ENCODE assay signal across 8 cellular contexts in the genomic region with DNA sequence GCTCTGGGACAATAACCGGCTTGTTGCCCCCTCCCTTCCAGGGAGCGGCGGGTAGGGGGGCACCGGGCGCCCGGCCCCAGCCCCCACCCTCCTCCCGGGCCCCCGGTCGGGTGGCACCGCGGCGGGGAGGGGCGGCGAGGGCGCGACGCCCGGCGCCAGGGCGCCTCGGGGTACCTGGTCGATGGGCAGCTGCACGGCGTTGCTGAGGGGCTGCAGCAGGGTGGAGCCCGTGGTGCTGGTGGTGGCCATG. TPM values are rescaled to one million over a fixed set of nuclear protein-coding genes. Genes with fewer than 3 reads are reported as not detected.
A peak's percentile ranks its signal among the peaks of the same experiment; 100 is the strongest.
DNase-seq lines count a peak whose midpoint lies in the region; ATAC-seq, FAIRE-seq and TF ChIP-seq lines count a peak whose summit lies in the region.

No MANE protein-coding gene starts in this region.

- H4K20me1 ChIP-seq in GM12878 (ENCODE audit: control insufficient read depth, insufficient read depth) (no peaks in the 10 kb centered on the region), HepG2 (ENCODE audit: insufficient read depth, low read length) (no peaks in the 10 kb centered on the region)

- H2AFZ ChIP-seq in GM12878 (ENCODE audit: control insufficient read depth, low read depth, low read length) (peak overlapping the region; percentile 48), HepG2 (ENCODE audit: low read length) (no peak overlapping the region)

- H3K27me3 ChIP-seq in GM12878 (replicated peaks in 1 of 2; ENCODE audit: control insufficient read depth in 2 of 2, insufficient read depth in 2 of 2, low read length in 1 of 2) (no peaks in the 10 kb centered on the region; a peak in 1 of 4 replicates), HepG2 (ENCODE audit: control insufficient read depth in 1 of 2, insufficient read depth in 2 of 2, low read length in 2 of 2) (peaks cover 0 to 42% of the 10 kb centered on the region in 2 experiments; a peak in 4 of 5 replicates), suprapubic skin (no peaks in the 10 kb centered on the region)

- RAD21 ChIA-PET in GM12878 (lab: Charles Lee; ENCODE audit: unreplicated experiment) = interaction anchor here (1.1 to 4.3 kb wide), 4 partner anchors 15 to 96 kb away, joined by 3 to 19 read pairs (median 14); no protein-coding TSS in a partner anchor

- H3K9ac ChIP-seq in GM12878 (ENCODE audit: control insufficient read depth, insufficient read depth, low read length) = peak overlapping the region; percentile 7; the same call in 1 of the 2 replicates
- no peak overlapping the region for H3K9ac ChIP-seq in HepG2 (ENCODE audit: insufficient read depth, low read depth, low read length)

- CTCF ChIA-PET in GM12878 (lab: Yijun Ruan, JAX) = interaction anchor here (0.6 kb wide), 1 partner anchor 19 kb away, joined by 3 read pairs; no protein-coding TSS in a partner anchor
- CTCF ChIA-PET in HepG2 (lab: Yijun Ruan, JAX; ENCODE audit: low intra/inter-chr PET ratio, low total read pairs) = no interaction called here

- BruUV-seq in GM12878 (replicated peaks; lab: Mats Ljungman, UMichigan) (no TSS peak), HepG2 (replicated peaks; lab: Mats Ljungman, UMichigan) (no TSS peak)

- TF ChIP-seq CTCF in GM12878 (IDR thresholded peaks at IDR 0.05 in 2 of 3, conservative IDR thresholded peaks at IDR 0.05 in 1 of 3; ENCODE audit: control insufficient read depth in 2 of 3, extremely low read depth in 1 of 3, insufficient read depth in 1 of 3, low read depth in 3 of 3, low read length in 3 of 3) (no peak), HepG2 (CRISPR knock-in tag; IDR thresholded peaks at IDR 0.05) (no peak), suprapubic skin (IDR thresholded peaks at IDR 0.05) (no peak)

- H3K27ac ChIP-seq in GM12878 (ENCODE audit: control insufficient read depth, insufficient read depth) (no peak overlapping the region), HepG2 (ENCODE audit: extremely low read length, insufficient read depth, low read length) (no peak overlapping the region), suprapubic skin (peak overlapping the region; percentile 76)

- no peak for DNase-seq in GM12878 (ENCODE audit: low read depth, low spot score)
- DNase-seq in HepG2 (ENCODE audit: low spot score) = no peak
- DNase-seq in suprapubic skin (ENCODE audit: low spot score in 2 of 2) = no peak
- DNase-seq in GM12892 (ENCODE audit: insufficient read length) = no peak
- DNase-seq in SIG-M5 treated with dmso at 0.1 percent for 504 hours (lab: John Stamatoyannopoulos, UW; ENCODE audit: unreplicated experiment) = no peak
- DNase-seq in cerebellar nuclear complex (lab: John Stamatoyannopoulos, UW) = no peak
- no peak for DNase-seq in OCI-M2 (lab: John Stamatoyannopoulos, UW; ENCODE audit: unreplicated experiment)

- peak overlapping the region; percentile 71 for H3K4me3 ChIP-seq in GM12878
- peak overlapping the region in 1 of 3 experiments; percentile 49; a peak in 1 of 6 replicates for H3K4me3 ChIP-seq in HepG2 (replicated peaks in 1 of 3; ENCODE audit: insufficient read depth in 1 of 3, low read depth in 2 of 3, low read length in 3 of 3)
- H3K4me3 ChIP-seq in suprapubic skin = peak overlapping the region; percentile 78

- POLR2A ChIA-PET in GM12878 (lab: Charles Lee) = interaction anchor here (0.9 to 4.0 kb wide), 3 partner anchors 18 to 96 kb away, joined by 5 to 18 read pairs (median 5); no protein-coding TSS in a partner anchor
- POLR2A ChIA-PET in HepG2 (lab: Yijun Ruan, JAX) = no interaction called here

- TF ChIP-seq POLR2A in GM12878 (IDR thresholded peaks at IDR 0.05; ENCODE audit: low read depth, low read length) = no peak
- no peak for TF ChIP-seq POLR2A in HepG2 (IDR thresholded peaks at IDR 0.05; ENCODE audit: insufficient read depth in 1 of 2, low read depth in 2 of 2, low read length in 2 of 2)
- no peak for TF ChIP-seq POLR2A in suprapubic skin (IDR thresholded peaks at IDR 0.05)
- TF ChIP-seq POLR2A in GM12892 (IDR thresholded peaks at IDR 0.05; ENCODE audit: low read depth, low read length) = no peak

- H3K4me1 ChIP-seq in GM12878 (ENCODE audit: control insufficient read depth, insufficient read depth, low read length) (no peaks in the 10 kb centered on the region; the same call in 1 of the 2 replicates), HepG2 (ENCODE audit: insufficient read depth, low read length) (no peaks in the 10 kb centered on the region), suprapubic skin (peaks cover 19% of the 10 kb centered on the region)

- 0% methylated on average over 3 of the region's 25 CpGs for WGBS in GM12878 (ENCODE audit: insufficient coverage, insufficient replicate concordance, low lambda C conversion rate, missing lambda C conversion rate)
- no CpG with 5 or more reads among the region's 25 CpGs for WGBS in HepG2 (ENCODE audit: low lambda C conversion rate)
- no CpG with 5 or more reads among the region's 25 CpGs for WGBS in suprapubic skin

- ATAC-seq in HG03025 (IDR thresholded peaks at IDR 0.05; ENCODE audit: low FRiP score, unreplicated experiment) = peak; percentile 3
- ATAC-seq in GM12878 = no peak
- no peak for ATAC-seq in HepG2

- intact Hi-C loops in GM12878 (cut with micrococcal nuclease; ENCODE audit: unreplicated experiment) = loop anchor here (2.0 to 5.0 kb wide), 3 partner anchors 89 to 140 kb away; no protein-coding TSS in a partner anchor
- intact Hi-C loops in HepG2 (cut with micrococcal nuclease; ENCODE audit: unreplicated experiment) = no loop called here

- H3K9me3 ChIP-seq in GM12878 (replicated peaks; ENCODE audit: control insufficient read depth, insufficient read depth, low read length) = no peaks in the 10 kb centered on the region
- H3K9me3 ChIP-seq in HepG2 (ENCODE audit: low read length) = no peaks in the 10 kb centered on the region
- H3K9me3 ChIP-seq in suprapubic skin = no peaks in the 10 kb centered on the region

- FAIRE-seq in GM12878 (lab: Jason Lieb, UNC) (no peak), HepG2 (lab: Jason Lieb, UNC) (no peak), GM12892 (lab: Jason Lieb, UNC) (no peak)

- in situ Hi-C loops in GM12878 (cut with MboI) = no loop called here
- in situ Hi-C loops in HepG2 (cut with HindIII; ENCODE audit: extremely low pct_ligation_motif_present, low pct_unique_long_range_greater_than_20kb) = no loop called here

- H3K79me2 ChIP-seq in GM12878 (ENCODE audit: control insufficient read depth, insufficient read depth, low read length) (peaks cover 8% of the 10 kb centered on the region), HepG2 (ENCODE audit: insufficient read depth, low read length) (no peaks in the 10 kb centered on the region)

- SMC1A ChIA-PET in GM12878 (lab: Charles Lee; ENCODE audit: uncharacterized antibody, unreplicated experiment) = interaction anchor here (1.1 to 8.2 kb wide), 2 partner anchors 15 to 130 kb away, joined by 3 to 101 read pairs; no protein-coding TSS in a partner anchor

- H3K36me3 ChIP-seq in GM12878 (ENCODE audit: control insufficient read depth in 2 of 2, insufficient read depth in 2 of 2, low read length in 1 of 2) (no peaks in the 10 kb centered on the region), HepG2 (replicated peaks in 1 of 2; ENCODE audit: control insufficient read depth in 1 of 2, insufficient read depth in 2 of 2, low read length in 2 of 2) (no peaks in the 10 kb centered on the region), suprapubic skin (no peaks in the 10 kb centered on the region)

- TF ChIP-seq RAD21 in GM12878 (IDR thresholded peaks at IDR 0.05; ENCODE audit: insufficient read depth, low read depth, low read length) (no peak), HepG2 (CRISPR knock-in tag; IDR thresholded peaks at IDR 0.05) (no peak)

- TF ChIP-seq EP300 in GM12878 (IDR thresholded peaks at IDR 0.05; ENCODE audit: borderline replicate concordance in 1 of 2, control insufficient read depth in 1 of 2, low read depth in 2 of 2, low read length in 2 of 2) (no peak), HepG2 (IDR thresholded peaks at IDR 0.05; ENCODE audit: low read depth in 2 of 2, low read length in 2 of 2) (no peak), HepG2 (CRISPR knock-in tag; IDR thresholded peaks at IDR 0.05; ENCODE audit: borderline replicate concordance) (no peak), suprapubic skin (IDR thresholded peaks at IDR 0.05) (no peak)

- H3K4me2 ChIP-seq in GM12878 (ENCODE audit: control insufficient read depth, insufficient read depth) = peak overlapping the region; percentile 89
- H3K4me2 ChIP-seq in HepG2 (ENCODE audit: low read depth, low read length) = peak overlapping the region; percentile 60

RNA-seq across cellular contexts. Expression of gene MBOAT2, which starts 0.2 kb away (rescaled TPM):
- total RNA-seq in GM12878 (2013; cell fraction: nucleolus; rRNA removed) = 38.6 and 46.9 TPM in 2 replicates
- total RNA-seq in GM12878 (2014; rRNA removed) (1.2 and 1.6 TPM in 2 replicates), GM12878 (2014; rRNA removed; fragmentation: Illumina TruSeq; extraction: Trizol) (1.8 TPM in 2 replicates), GM12878 (2021) (1.5 and 2.1 TPM in 2 replicates), HepG2 (2016; rRNA removed; fragmentation: Illumina TruSeq; extraction: Trizol) (0.11 TPM in 2 replicates), suprapubic skin (10 to 100 TPM; 44.4 to 55.8 (median 51.1) TPM)
- 1.5 TPM for polyA plus RNA-seq in GM12878 (2011; ENCODE audit: low read depth)
- polyA plus RNA-seq in GM12878 (2011; rRNA removed) (40.6 and 48.2 TPM in 2 replicates), GM12878 (2014; fragmentation: Illumina TruSeq; extraction: Trizol) (1.9 and 3.3 TPM in 2 replicates), GM12878 (2014; fragmentation: Nextera tagmentation; extraction: Ambion mirVana) (1 to 10 TPM in 1 of 2 experiments, under 1 TPM in 1; 0.08 to 1.3 TPM), GM12878 (2014; rRNA removed) (2.0 and 2.6 TPM in 2 replicates), GM12878 (2016; fragmentation: Nextera tagmentation; extraction: Ambion mirVana) (1 to 10 TPM; 1.2 to 1.7 TPM), HepG2 (2011; rRNA removed) (0.09 and 0.36 TPM in 2 replicates)
- polyA plus RNA-seq in GM12878 (2011; cell fraction: cytosol; rRNA removed) = 17.4 and 17.6 TPM in 2 replicates
- 78.0 and 79.8 TPM in 2 replicates for polyA plus RNA-seq in GM12878 (2011; cell fraction: nucleus; rRNA removed)
- polyA plus RNA-seq in GM12878 (2012) = 3.7 and 4.3 TPM in 2 replicates
- polyA minus RNA-seq in GM12878 (2011; rRNA and poly(A)+ RNA removed) = 33.9 and 37.0 TPM in 2 replicates
- 10.3 and 12.8 TPM in 2 replicates for polyA minus RNA-seq in GM12878 (2011; cell fraction: cytosol; rRNA and poly(A)+ RNA removed)
- 14.0 and 35.6 TPM in 2 replicates for polyA minus RNA-seq in GM12878 (2011; cell fraction: nucleus; rRNA and poly(A)+ RNA removed)
- total RNA-seq in HepG2 (2016; cell fraction: cytosol; rRNA removed; fragmentation: Illumina TruSeq; extraction: Trizol; ENCODE audit: low read depth) = 0.20 and 0.71 TPM in 2 replicates
- 0.22 and 0.40 TPM in 2 replicates for total RNA-seq in HepG2 (2016; cell fraction: insoluble cytoplasmic fraction; rRNA removed; fragmentation: Illumina TruSeq; extraction: Trizol)
- 0.17 and 0.34 TPM in 2 replicates for total RNA-seq in HepG2 (2016; cell fraction: membrane; rRNA removed; fragmentation: Illumina TruSeq; extraction: Trizol)
- total RNA-seq in HepG2 (2016; cell fraction: nucleus; rRNA removed; fragmentation: Illumina TruSeq; extraction: Trizol) = 0.09 and 0.31 TPM in 2 replicates
- polyA plus RNA-seq in HepG2 (2011; cell fraction: cytosol; rRNA removed) = 0.01 TPM in 1 of 2 replicates, not detected in the other
- polyA plus RNA-seq in HepG2 (2011; cell fraction: nucleus; rRNA removed) = 0.24 TPM in 1 of 2 replicates, not detected in the other
- polyA plus RNA-seq in HepG2 (2012) = not detected in 2 replicates
- 0.19 and 0.32 TPM in 2 replicates for polyA plus RNA-seq in HepG2 (2016; cell fraction: cytosol; fragmentation: Illumina TruSeq; extraction: Trizol; ENCODE audit: low read depth)
- 0.08 TPM in 1 of 2 replicates, not detected in the other for polyA plus RNA-seq in HepG2 (2016; cell fraction: insoluble cytoplasmic fraction; fragmentation: Illumina TruSeq; extraction: Trizol; ENCODE audit: low read depth)
- polyA plus RNA-seq in HepG2 (2016; cell fraction: membrane; fragmentation: Illumina TruSeq; extraction: Trizol; ENCODE audit: low read depth) = 0.24 and 0.25 TPM in 2 replicates
- not detected in 2 replicates for polyA plus RNA-seq in HepG2 (2016; cell fraction: nucleus; fragmentation: Illumina TruSeq; extraction: Trizol; ENCODE audit: insufficient read depth, low read depth)
- polyA minus RNA-seq in HepG2 (2011; rRNA and poly(A)+ RNA removed; ENCODE audit: low replicate concordance) = 0.84 and 7.1 TPM in 2 replicates
- not detected in 2 replicates for polyA minus RNA-seq in HepG2 (2011; cell fraction: cytosol; rRNA and poly(A)+ RNA removed)
- 0.37 and 0.39 TPM in 2 replicates for polyA minus RNA-seq in HepG2 (2011; cell fraction: nucleus; rRNA and poly(A)+ RNA removed)
- 9.6 TPM for polyA plus RNA-seq in GM12892 (2012; ENCODE audit: missing spikeins)
